ENCODE assay signal across 24 cellular contexts in genomic region chr4:183936574-183937335, GRCh38. TPM values are rescaled to one million over a fixed set of nuclear protein-coding genes. Genes with fewer than 3 reads are reported as not detected.
DNase-seq lines count a peak whose midpoint lies in the region; ATAC-seq and TF ChIP-seq lines count a peak whose summit lies in the region.
"Had no signal": no experiment of that assay in that cellular context is flagged by ENCODE, and none has a peak within 500 bp of the region (broad histone marks: within the 10 kb centered on the region; RNA-seq: fewer than 3 reads in every experiment).

No MANE protein-coding gene starts in this region.

- H3K9me3 Mint-ChIP-seq in GM23338 (no peaks in the 10 kb centered on the region), WTC11 (no peaks in the 10 kb centered on the region), glutamatergic neuron (ENCODE audit: unreplicated experiment) (peaks cover 2% of the 10 kb centered on the region)
- H3K9me3 Mint-ChIP-seq: activated naive CD8-positive, alpha-beta T cell treated with anti-CD3 and anti-CD28 coated beads, Interleukin-2, amount 50 U/mL, for 24 hours; nephron had no signal

- DNase-seq in GM23338 (ENCODE audit: low spot score) (no peak), MV-4-11 (lab: John Stamatoyannopoulos, UW) (peak; percentile 24), WTC11 (ENCODE audit: low spot score) (no peak), glutamatergic neuron (no peak), superior temporal gyrus (ENCODE audit: extremely low spot score) (no peak), HuH-7 (ENCODE audit: low spot score) (no peak), lower lobe of right lung (no peak)
- DNase-seq: activated naive CD8-positive, alpha-beta T cell treated with anti-CD3 and anti-CD28 coated beads, Interleukin-2, amount 50 U/mL, for 24 hours; activated T-cell treated with anti-CD3 and anti-CD28 coated beads, Interleukin-2, amount 50 U/mL, for 1 hour; DMS153; kidney; NCI-H524; NK-92 treated with Interleukin-12 subunit alpha and Interleukin-12 subunit beta, amount 100 ng/mL, for 24 hours; ovary; SJCRH30; small intestine; stimulated activated CD8-positive, alpha-beta memory T cell treated with anti-CD3 and anti-CD28 coated beads, Interleukin-4, amount 100 ng/mL, for 48 hours; stomach; T-helper 1 cell; tibial artery had no signal

- H3F3A ChIP-seq in GM23338 (replicated peaks; ENCODE audit: low read depth), result no peaks in the 10 kb centered on the region; the same call in 1 of the 2 replicates

- H3K4me1 ChIP-seq in GM23338 (ENCODE audit: insufficient read depth) (peaks cover 50% of the 10 kb centered on the region), lower lobe of right lung (no peaks in the 10 kb centered on the region)
- H3K4me1 ChIP-seq: BLaER1, SJCRH30, stomach, tibial artery had no signal

- peak overlapping the region; percentile 65 for H3K27ac ChIP-seq in GM23338 (ENCODE audit: low read depth)
- H3K27ac ChIP-seq in lower lobe of right lung, result no peak overlapping the region
- H3K27ac ChIP-seq: BLaER1, ovary, SJCRH30, stomach, tibial artery had no signal

- no peak for ATAC-seq in GM23338
- no peak for ATAC-seq in WTC11
- no peak for ATAC-seq in lower lobe of right lung
- ATAC-seq: activated CD4-positive, CD25-positive, alpha-beta regulatory T cell treated with anti-CD3 and anti-CD28 coated beads, Interleukin-2, amount 50 U/mL, for 24 hours; activated naive CD8-positive, alpha-beta T cell treated with anti-CD3 and anti-CD28 coated beads, Interleukin-2, amount 50 U/mL, for 24 hours had no signal

- TF ChIP-seq CTCF in GM23338 (conservative IDR thresholded peaks at IDR 0.05; ENCODE audit: low read depth in 2 of 2) (no peak), WTC11 (IDR thresholded peaks at IDR 0.05) (no peak), glutamatergic neuron (IDR thresholded peaks at IDR 0.05; ENCODE audit: partially characterized antibody, unreplicated experiment) (no peak), lower lobe of right lung (IDR thresholded peaks at IDR 0.05) (no peak)

- no peak overlapping the region for H2AFZ ChIP-seq in GM23338

- no peaks in the 10 kb centered on the region for H3K9me3 ChIP-seq in lower lobe of right lung
- H3K9me3 ChIP-seq: BLaER1, ovary, SJCRH30, stomach, tibial artery had no signal

- H3K4me2 ChIP-seq in GM23338, result peak overlapping the region; percentile 54
- H3K4me2 ChIP-seq: BLaER1 had no signal

- peak overlapping the region; percentile 13 for H3K4me3 ChIP-seq in GM23338
- H3K4me3 ChIP-seq in lower lobe of right lung, result no peak overlapping the region
- H3K4me3 ChIP-seq: BLaER1, ovary, SJCRH30, stomach, tibial artery had no signal

- H3K36me3 ChIP-seq in GM23338 (ENCODE audit: insufficient read depth) (no peaks in the 10 kb centered on the region), lower lobe of right lung (no peaks in the 10 kb centered on the region)
- H3K36me3 ChIP-seq: BLaER1, ovary, SJCRH30, stomach, tibial artery had no signal

- intact Hi-C loops in lower lobe of right lung (cut with DNase I), result no loop called here

- H3K4me3 Mint-ChIP-seq in GM23338 (peak overlapping the region; percentile 53; the same call in 2 of the 3 replicates), WTC11 (0 out of 2 replicates have a peak overlapping the region, but pooled peaks have one; percentile 34), glutamatergic neuron (ENCODE audit: unreplicated experiment) (no peak overlapping the region)
- H3K4me3 Mint-ChIP-seq: activated naive CD8-positive, alpha-beta T cell treated with anti-CD3 and anti-CD28 coated beads, Interleukin-2, amount 50 U/mL, for 24 hours; nephron had no signal

- POLR2A ChIA-PET in WTC11 (lab: Charles Lee), result no interaction called here

- peaks cover 13% of the 10 kb centered on the region for H3K27me3 Mint-ChIP-seq in GM23338 (ENCODE audit: insufficient read depth, low read depth, poor library complexity)
- no peaks in the 10 kb centered on the region for H3K27me3 Mint-ChIP-seq in WTC11 (ENCODE audit: low read depth)
- no peaks in the 10 kb centered on the region for H3K27me3 Mint-ChIP-seq in glutamatergic neuron (ENCODE audit: unreplicated experiment)
- H3K27me3 Mint-ChIP-seq: activated naive CD8-positive, alpha-beta T cell treated with anti-CD3 and anti-CD28 coated beads, Interleukin-2, amount 50 U/mL, for 24 hours had no signal

- no peaks in the 10 kb centered on the region for H4K20me1 ChIP-seq in GM23338 (replicated peaks; ENCODE audit: insufficient read depth)
- H4K20me1 ChIP-seq: BLaER1 had no signal

- H3K9me2 ChIP-seq in GM23338 (ENCODE audit: insufficient read depth), result no peaks in the 10 kb centered on the region

- H3K36me3 Mint-ChIP-seq in GM23338 (ENCODE audit: low read depth) (no peaks in the 10 kb centered on the region; the same call in 2 of the 3 replicates), WTC11 (peaks cover 3% of the 10 kb centered on the region; the same call in 1 of the 2 replicates), glutamatergic neuron (ENCODE audit: unreplicated experiment) (no peaks in the 10 kb centered on the region)

- H3K27ac Mint-ChIP-seq in GM23338 (peak overlapping the region; percentile 93), WTC11 (peak overlapping the region; percentile 78), glutamatergic neuron (ENCODE audit: unreplicated experiment) (peak overlapping the region; percentile 6)
- H3K27ac Mint-ChIP-seq: activated naive CD8-positive, alpha-beta T cell treated with anti-CD3 and anti-CD28 coated beads, Interleukin-2, amount 50 U/mL, for 24 hours had no signal

- H3K4me1 Mint-ChIP-seq in GM23338 (peaks cover 51% of the 10 kb centered on the region), WTC11 (peaks cover 57% of the 10 kb centered on the region), glutamatergic neuron (ENCODE audit: low read depth, unreplicated experiment) (peaks cover 31% of the 10 kb centered on the region)
- H3K4me1 Mint-ChIP-seq: activated naive CD8-positive, alpha-beta T cell treated with anti-CD3 and anti-CD28 coated beads, Interleukin-2, amount 50 U/mL, for 24 hours had no signal

- H3K79me2 ChIP-seq in GM23338 (replicated peaks; ENCODE audit: insufficient read depth), result peaks cover 67% of the 10 kb centered on the region

- CTCF ChIA-PET in WTC11 (lab: Charles Lee), result interaction anchor here (1.3 kb wide), 1 partner anchor 10 kb away, joined by 3 read pairs; no protein-coding TSS in a partner anchor

- H3K27me3 ChIP-seq in GM23338 (ENCODE audit: insufficient read depth), result no peaks in the 10 kb centered on the region
- H3K27me3 ChIP-seq in lower lobe of right lung (ENCODE audit: low read depth), result no peaks in the 10 kb centered on the region
- H3K27me3 ChIP-seq: BLaER1, ovary, SJCRH30, stomach, tibial artery had no signal

TF ChIP-seq in WTC11, 78 proteins besides CTCF, POLR2A, EP300 and RAD21:
- TF ChIP-seq KAT7 (CRISPR knock-in tag; IDR thresholded peaks at IDR 0.05; ENCODE audit: borderline replicate concordance), result no peak
- TF ChIP-seq ATF2 (CRISPR knock-in tag; IDR thresholded peaks at IDR 0.05; ENCODE audit: borderline replicate concordance, low read depth), result no peak
- TF ChIP-seq FOXK1 (CRISPR knock-in tag; IDR thresholded peaks at IDR 0.05), result no peak
- TF ChIP-seq GRHL2 (CRISPR knock-in tag; IDR thresholded peaks at IDR 0.05; ENCODE audit: insufficient replicate concordance, severe bottlenecking), result no peak
- TF ChIP-seq USF1 (CRISPR knock-in tag; IDR thresholded peaks at IDR 0.05), result no peak
- no peak for TF ChIP-seq EMX1 (CRISPR knock-in tag; IDR thresholded peaks at IDR 0.05)
- no peak for TF ChIP-seq CREM (CRISPR knock-in tag; IDR thresholded peaks at IDR 0.05)
- no peak for TF ChIP-seq CBFB (CRISPR knock-in tag; IDR thresholded peaks at IDR 0.05; ENCODE audit: low read depth)
- no peak for TF ChIP-seq ZNF219 (CRISPR knock-in tag; IDR thresholded peaks at IDR 0.05; ENCODE audit: borderline replicate concordance)
- no peak for TF ChIP-seq PREB (CRISPR knock-in tag; IDR thresholded peaks at IDR 0.05; ENCODE audit: borderline replicate concordance)
TF ChIP-seq in WTC11: peak in this region for 0.

RNA-seq across cellular contexts. Expression of gene STOX2, which starts 31.6 kb away (rescaled TPM):
- total RNA-seq in GM23338 (2014; rRNA removed; shearing (Covaris generic)), result 19.8 TPM in 2 replicates
- 19.0 and 20.6 TPM in 2 replicates for polyA plus RNA-seq in GM23338 (2016; fragmentation: Nextera tagmentation; extraction: Ambion mirVana)
- total RNA-seq in WTC11 (2021), result 23.1 to 31.6 TPM (median 24.9 TPM) in 3 replicates
- 26.7 TPM for total RNA-seq in glutamatergic neuron (ENCODE audit: unreplicated experiment)
- total RNA-seq in lower lobe of right lung, result 12.8 TPM
- total RNA-seq: G401 had no signal

Comparison
In these comparisons a context has a peak if more than half of its experiments do, and no peak if none do; other contexts are left out.
1. H3K27ac Mint-ChIP-seq: peak in every context shown above with its lines; median percentile 93 in GM23338; 78 in WTC11; 6 in glutamatergic neuron.